ENCODE assay signal across 11 cellular contexts in genomic region chr10:11758527-11759236, GRCh38. TPM values are rescaled to one million over a fixed set of nuclear protein-coding genes. Genes with fewer than 3 reads are reported as not detected.
DNase-seq lines count a peak whose midpoint lies in the region; ATAC-seq, FAIRE-seq and TF ChIP-seq lines count a peak whose summit lies in the region.
"Had no signal": no experiment of that assay in that cellular context is flagged by ENCODE, and none has a peak within 500 bp of the region (broad histone marks: within the 10 kb centered on the region; RNA-seq: fewer than 3 reads in every experiment).

No MANE protein-coding gene starts in this region.

- TF ChIP-seq EP300 in K562 (IDR thresholded peaks at IDR 0.05; ENCODE audit: low read length): no peak

- H3K36me3 ChIP-seq in IMR-90 (ENCODE audit: control insufficient read depth, insufficient read depth, low read length): peaks cover 2% of the 10 kb centered on the region; the same call in 1 of the 2 replicates
- peaks cover 2% of the 10 kb centered on the region; the same call in 1 of the 3 replicates for H3K36me3 ChIP-seq in K562 (ENCODE audit: control insufficient read depth, insufficient read depth, low read length)
- no peaks in the 10 kb centered on the region for H3K36me3 ChIP-seq in smooth muscle cell (ENCODE audit: low read depth)
- H3K36me3 ChIP-seq: colonic mucosa had no signal

- TF ChIP-seq POLR2A in IMR-90 (IDR thresholded peaks at IDR 0.05; ENCODE audit: low read depth, low read length): no peak
- no peak for TF ChIP-seq POLR2A in K562 (conservative IDR thresholded peaks at IDR 0.05)

- H3K27me3 ChIP-seq in IMR-90 (ENCODE audit: control insufficient read depth, insufficient read depth, low read length) (no peaks in the 10 kb centered on the region), K562 (ENCODE audit: control insufficient read depth in 2 of 2, insufficient read depth in 2 of 2, low read length in 2 of 2) (no peaks in the 10 kb centered on the region), smooth muscle cell (ENCODE audit: low read depth) (no peaks in the 10 kb centered on the region)
- H3K27me3 ChIP-seq: colonic mucosa had no signal

- peak overlapping the region; percentile 1 for H2AK9ac ChIP-seq in IMR-90 (replicated peaks; ENCODE audit: low read depth, low read length, poor library complexity)

- POLR2A ChIA-PET in IMR-90 (lab: Charles Lee; ENCODE audit: unreplicated experiment) (no interaction called here), K562 (lab: Yijun Ruan, JAX) (interaction anchor here (1.4 kb wide), 1 partner anchor 50 kb away, joined by 4 read pairs; no protein-coding TSS in a partner anchor)

- no peak overlapping the region for H3K27ac ChIP-seq in IMR-90 (ENCODE audit: insufficient read depth, low read length)
- no peak overlapping the region for H3K27ac ChIP-seq in K562 (ENCODE audit: extremely low read depth, low read depth, low read length)
- peak overlapping the region; percentile 84 for H3K27ac ChIP-seq in smooth muscle cell (ENCODE audit: low read depth)
- no peak overlapping the region for H3K27ac ChIP-seq in substantia nigra (ENCODE audit: low read depth, low read length, poor library complexity, severe bottlenecking)

- H3K9ac ChIP-seq in IMR-90 (ENCODE audit: low read depth, low read length): no peak overlapping the region
- no peak overlapping the region for H3K9ac ChIP-seq in K562 (ENCODE audit: insufficient read depth in 1 of 2, low read depth in 2 of 2, low read length in 2 of 2)
- H3K9ac ChIP-seq in smooth muscle cell (ENCODE audit: low read depth): peak overlapping the region; percentile 1

- WGBS in IMR-90 (ENCODE audit: extremely low coverage in 2 of 2, insufficient read length in 1 of 2), 2 experiments: 88% methylated on average over 1 of the region's 13 CpGs; no CpG with 5 or more reads in 1 of the 2 experiments
- 80% methylated on average over 10 of the region's 13 CpGs for WGBS in K562 (ENCODE audit: insufficient coverage, low coverage, missing lambda C conversion rate)
- 90% methylated on average over 13 of the region's 13 CpGs for WGBS in smooth muscle cell (ENCODE audit: low lambda C conversion rate)

- no peak overlapping the region for H2BK20ac ChIP-seq in IMR-90 (ENCODE audit: low read depth, low read length)

- intact Hi-C loops in IMR-90 (cut with micrococcal nuclease) (loop anchor here (1.0 to 5.0 kb wide), 3 partner anchors 33 to 336 kb away; no protein-coding TSS in a partner anchor), K562 (cut with micrococcal nuclease) (loop anchor here (1.0 to 5.0 kb wide), 3 partner anchors 33 to 326 kb away; no protein-coding TSS in a partner anchor)

- no peak overlapping the region for H3K4me3 ChIP-seq in IMR-90 (ENCODE audit: insufficient read depth, low read depth, low read length)
- no peak overlapping the region for H3K4me3 ChIP-seq in K562
- no peak overlapping the region for H3K4me3 ChIP-seq in smooth muscle cell
- H3K4me3 ChIP-seq: colonic mucosa had no signal

- H4K91ac ChIP-seq in IMR-90 (ENCODE audit: insufficient read depth, low read depth, low read length): no peak overlapping the region; the same call in 1 of the 2 replicates

- DNase-seq in IMR-90: no peak
- DNase-seq in K562 (ENCODE audit: extremely low read depth in 1 of 4, low spot score in 3 of 4): no peak
- peak; percentile 43 for DNase-seq in left lobe of liver (ENCODE audit: low spot score)
- DNase-seq in smooth muscle cell (lab: John Stamatoyannopoulos, UW; ENCODE audit: unreplicated experiment): no peak
- no peak for DNase-seq in substantia nigra (lab: John Stamatoyannopoulos, UW)
- DNase-seq in NCI-H1417 (lab: John Stamatoyannopoulos, UW): no peak
- no peak for DNase-seq in activated CD8-positive, alpha-beta memory T cell treated with anti-CD3 and anti-CD28 coated beads, Interleukin-2, amount 50 U/mL, for 4 hours
- DNase-seq: SIG-M5 had no signal

- CTCF ChIA-PET in IMR-90 (lab: Yijun Ruan, JAX) (interaction anchor here (0.6 to 2.3 kb wide), 6 partner anchors 17 to 252 kb away, joined by 3 to 23 read pairs (median 4); no protein-coding TSS in a partner anchor), K562 (lab: Yijun Ruan, JAX; ENCODE audit: low intra/inter-chr PET ratio) (interaction anchor here (0.6 to 2.8 kb wide), 2 partner anchors 242 to 331 kb away, joined by 3 to 47 read pairs; no protein-coding TSS in a partner anchor)

- H3K23ac ChIP-seq in IMR-90 (ENCODE audit: low read depth, low read length): no peak overlapping the region

- no peak overlapping the region for H4K8ac ChIP-seq in IMR-90 (ENCODE audit: low read depth in 2 of 2, low read length in 2 of 2)

- H3K9me1 ChIP-seq in IMR-90 (ENCODE audit: insufficient read depth, low read length) (no peaks in the 10 kb centered on the region), K562 (ENCODE audit: control insufficient read depth, insufficient read depth, low read length) (no peaks in the 10 kb centered on the region)

- dilution Hi-C loops in IMR-90 (cut with HindIII; ENCODE audit: low sequenced_read_pairs, unreplicated experiment): no loop called here

- H4K20me1 ChIP-seq in IMR-90 (ENCODE audit: insufficient read depth, low read length) (peaks cover 3% of the 10 kb centered on the region; the same call in 1 of the 2 replicates), K562 (replicated peaks; ENCODE audit: control insufficient read depth, insufficient read depth, low read length) (peaks cover 12% of the 10 kb centered on the region; the same call in 1 of the 2 replicates), smooth muscle cell (ENCODE audit: low read depth) (no peaks in the 10 kb centered on the region)

- H3F3A ChIP-seq in smooth muscle cell (ENCODE audit: low read depth): peaks cover 8% of the 10 kb centered on the region

- H2BK5ac ChIP-seq in IMR-90 (ENCODE audit: low read depth, low read length, poor library complexity, severe bottlenecking): no peak overlapping the region

- in situ Hi-C loops in IMR-90 (cut with MboI; ENCODE audit: low sequenced_read_pairs) (loop anchor here (10.0 kb wide), 1 partner anchor 244 kb away; no protein-coding TSS in a partner anchor), K562 (cut with MboI) (loop anchor here (5.0 to 25.0 kb wide), 3 partner anchors 241 to 846 kb away; no protein-coding TSS in a partner anchor)

- FAIRE-seq in K562 (lab: Jason Lieb, UNC): no peak

- ATAC-seq in IMR-90 (ENCODE audit: low read depth) (no peak), K562 (no peak), left lobe of liver (no peak), GM18861 (IDR thresholded peaks at IDR 0.05; ENCODE audit: unreplicated experiment) (no peak)

- no peak overlapping the region for H2AFZ ChIP-seq in IMR-90 (replicated peaks; ENCODE audit: low read length, poor library complexity)
- no peak overlapping the region for H2AFZ ChIP-seq in K562 (ENCODE audit: low read depth, low read length)
- H2AFZ ChIP-seq in smooth muscle cell (ENCODE audit: low read depth): peak overlapping the region; percentile 2

- no peak for TF ChIP-seq RAD21 in IMR-90 (IDR thresholded peaks at IDR 0.05; ENCODE audit: low read length)
- TF ChIP-seq RAD21 in K562 (CRISPR knock-in tag; conservative IDR thresholded peaks at IDR 0.05 in 1 of 2, IDR thresholded peaks at IDR 0.05 in 1 of 2): no peak

- H3K9me3 ChIP-seq in IMR-90 (ENCODE audit: control insufficient read depth, insufficient read depth, low read length) (no peaks in the 10 kb centered on the region), K562 (replicated peaks; ENCODE audit: control insufficient read depth, insufficient read depth, low read depth, low read length) (no peaks in the 10 kb centered on the region), smooth muscle cell (replicated peaks; ENCODE audit: low read depth) (no peaks in the 10 kb centered on the region)
- H3K9me3 ChIP-seq: Caco-2, colonic mucosa had no signal

- no peak overlapping the region for H3K4ac ChIP-seq in IMR-90 (ENCODE audit: low read depth, low read length)

- TF ChIP-seq CTCF in IMR-90 (conservative IDR thresholded peaks at IDR 0.05; ENCODE audit: low read depth, low read length) (no peak), K562 (IDR thresholded peaks at IDR 0.05 in 2 of 3, conservative IDR thresholded peaks at IDR 0.05 in 1 of 3; ENCODE audit: insufficient read depth in 2 of 3, low read depth in 1 of 3, low read length in 3 of 3) (no peak), smooth muscle cell (IDR thresholded peaks at IDR 0.05; ENCODE audit: borderline replicate concordance, insufficient read depth, poor library complexity, severe bottlenecking) (no peak)

- BruUV-seq in IMR-90 (replicated peaks; lab: Mats Ljungman, UMichigan): no TSS peak
- no TSS peak for BruUV-seq in K562 (replicated peaks; lab: Mats Ljungman, UMichigan)

- H3K4me2 ChIP-seq in IMR-90 (ENCODE audit: low read depth, low read length) (no peak overlapping the region), K562 (ENCODE audit: insufficient read depth, low read length) (no peak overlapping the region), smooth muscle cell (no peak overlapping the region)

- H3K18ac ChIP-seq in IMR-90 (ENCODE audit: low read depth, low read length): no peak overlapping the region

- H2BK15ac ChIP-seq in IMR-90 (ENCODE audit: low read depth, low read length): no peak overlapping the region

- H3K79me2 ChIP-seq in K562 (ENCODE audit: control insufficient read depth, insufficient read depth, low read length) (no peaks in the 10 kb centered on the region), smooth muscle cell (ENCODE audit: low read depth) (no peaks in the 10 kb centered on the region)

- no peak overlapping the region for H2BK120ac ChIP-seq in IMR-90 (ENCODE audit: low read depth, low read length)

- 0 out of 2 replicates have a peak overlapping the region, but pooled peaks have one; percentile 4 for H2AK5ac ChIP-seq in IMR-90 (ENCODE audit: low read depth, low read length)

- H3K4me1 ChIP-seq in IMR-90 (ENCODE audit: control insufficient read depth, insufficient read depth, low read length) (peaks cover 7% of the 10 kb centered on the region; the same call in 1 of the 2 replicates), K562 (replicated peaks in 1 of 2; ENCODE audit: control insufficient read depth in 2 of 2, insufficient read depth in 2 of 2, low read length in 2 of 2) (peaks cover 7 to 8% of the 10 kb centered on the region in 2 experiments; a peak in 4 of 5 replicates), smooth muscle cell (ENCODE audit: low read depth) (peaks cover 10% of the 10 kb centered on the region)
- H3K4me1 ChIP-seq: colonic mucosa had no signal

- no peak overlapping the region for H3K56ac ChIP-seq in IMR-90 (ENCODE audit: extremely low read depth, insufficient read depth, low read length)

- H4K5ac ChIP-seq in IMR-90 (ENCODE audit: low read depth, low read length): no peak overlapping the region

- H3K79me1 ChIP-seq in IMR-90 (ENCODE audit: low read depth in 1 of 2, low read length in 2 of 2): no peaks in the 10 kb centered on the region

- no peak overlapping the region for H3K14ac ChIP-seq in IMR-90 (replicated peaks; ENCODE audit: low read depth, low read length)

RNA-seq across cellular contexts. Expression of gene ECHDC3, which starts 16.5 kb away (rescaled TPM):
- total RNA-seq in IMR-90 (2012; rRNA removed) (2.8 and 4.3 TPM in 2 replicates), K562 (2014; rRNA removed) (19.4 and 25.7 TPM in 2 replicates), K562 (2014; rRNA removed; fragmentation: Illumina TruSeq; extraction: Trizol) (8.9 and 9.0 TPM in 2 replicates), K562 (2015; rRNA removed; fragmentation: Illumina TruSeq; extraction: Trizol) (12.6 and 14.0 TPM in 2 replicates), K562 (2021) (17.3 and 17.9 TPM in 2 replicates), left lobe of liver (137 TPM), smooth muscle cell (10.2 and 14.1 TPM in 2 replicates)
- polyA plus RNA-seq in IMR-90 (2012; rRNA removed) (4.3 and 5.0 TPM in 2 replicates), K562 (2011; rRNA removed) (16.1 and 21.9 TPM in 2 replicates), K562 (2014; fragmentation: Illumina TruSeq; extraction: Trizol) (15.7 and 17.1 TPM in 2 replicates), K562 (2014; fragmentation: Nextera tagmentation; extraction: Ambion mirVana) (under 1 TPM; 0.53 to 0.67 TPM), K562 (2014; rRNA removed) (10.0 and 17.7 TPM in 2 replicates), smooth muscle cell (6.0 and 8.7 TPM in 2 replicates)
- 2.4 and 7.3 TPM in 2 replicates for polyA plus RNA-seq in IMR-90 (2012; cell fraction: cytosol; rRNA removed)
- 3.5 and 4.9 TPM in 2 replicates for polyA plus RNA-seq in IMR-90 (2012; cell fraction: nucleus; rRNA removed; ENCODE audit: low replicate concordance)
- total RNA-seq in K562 (2011; cell fraction: chromatin; rRNA removed; ENCODE audit: low replicate concordance): 4.0 and 10.2 TPM in 2 replicates
- total RNA-seq in K562 (2011; cell fraction: nucleolus; rRNA removed): 9.7 and 10.3 TPM in 2 replicates
- 5.5 and 5.7 TPM in 2 replicates for total RNA-seq in K562 (2011; cell fraction: nucleoplasm; rRNA removed)
- 17.5 and 35.2 TPM in 2 replicates for polyA plus RNA-seq in K562 (2011; cell fraction: cytosol; rRNA removed)
- 14.3 and 27.7 TPM in 2 replicates for polyA plus RNA-seq in K562 (2011; cell fraction: nucleus; rRNA removed)
- polyA plus RNA-seq in K562 (2012): 8.6 and 12.1 TPM in 2 replicates
- polyA minus RNA-seq in K562 (2011; rRNA and poly(A)+ RNA removed): 8.7 and 16.4 TPM in 2 replicates
- polyA minus RNA-seq in K562 (2011; cell fraction: cytosol; rRNA and poly(A)+ RNA removed): 7.0 and 9.4 TPM in 2 replicates
- 7.4 and 10.4 TPM in 2 replicates for polyA minus RNA-seq in K562 (2011; cell fraction: nucleus; rRNA and poly(A)+ RNA removed)
